8 cellular contexts compared by ENCODE assay signal in the genomic region with DNA sequence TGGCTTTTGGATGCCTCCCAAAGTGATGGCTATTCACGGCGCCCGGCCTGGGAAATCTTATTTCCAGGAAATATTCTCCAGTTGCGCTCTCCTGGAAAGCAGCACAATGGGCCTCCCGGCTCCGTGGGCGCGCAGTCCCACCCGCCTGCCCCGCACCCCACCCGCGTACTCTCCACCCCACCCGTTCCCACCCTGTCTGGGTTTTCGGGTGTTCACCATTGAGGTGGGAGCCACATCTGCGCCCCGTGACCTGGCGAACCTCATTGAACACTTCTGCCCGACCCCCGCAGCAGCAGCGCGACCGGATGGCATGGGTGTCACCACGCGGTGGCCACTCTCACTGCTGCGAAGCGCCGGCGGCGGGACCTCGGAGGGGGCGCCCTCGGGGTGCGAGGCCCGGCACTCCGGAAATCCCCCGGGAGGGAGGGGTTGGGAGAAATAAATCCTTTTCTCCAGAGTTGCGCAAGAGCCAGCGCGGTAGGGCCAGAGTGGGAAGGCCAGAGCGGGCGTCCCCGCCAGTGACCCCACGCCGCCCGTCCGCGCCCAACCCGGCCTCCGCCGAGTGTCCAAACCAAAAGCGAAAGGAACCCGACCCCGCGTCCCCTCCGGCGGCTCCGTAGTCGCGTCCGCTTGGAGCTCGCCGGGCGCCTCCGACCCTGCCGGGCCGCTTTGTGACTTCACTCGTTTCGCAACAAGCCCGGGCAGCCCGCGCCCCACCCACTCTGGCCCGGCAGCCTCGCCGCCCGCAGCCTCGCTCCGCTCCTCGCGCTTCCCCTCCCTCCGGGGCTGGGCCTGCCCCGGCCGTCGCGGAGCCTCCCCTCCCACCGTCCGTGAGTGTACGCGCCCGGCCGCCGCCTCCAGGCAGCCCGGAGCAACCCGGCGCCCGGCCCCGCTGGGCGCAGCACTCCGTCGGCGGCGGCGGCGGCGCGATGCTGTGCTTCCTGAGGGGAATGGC. TPM values are rescaled to one million over a fixed set of nuclear protein-coding genes. Genes with fewer than 3 reads are reported as not detected.
DNase-seq lines count a peak whose midpoint lies in the region; ATAC-seq and TF ChIP-seq lines count a peak whose summit lies in the region.

Gene DRAM1, plus strand, starts transcription at position 720 of the 955 bp plus-strand sequence. Its CDS starts 210 bp downstream, at position 930.

- H3K4me1 Mint-ChIP-seq in CD4-positive, alpha-beta T cell (ENCODE audit: low read depth): peaks cover 7% of the 10 kb centered on the region
- H3K4me1 Mint-ChIP-seq in activated T-cell treated with anti-CD3 and anti-CD28 coated beads, Interleukin-2, amount 50 U/mL, for 4 hours (ENCODE audit: low read depth): peaks cover 11% of the 10 kb centered on the region

- H3K27ac ChIP-seq in CD4-positive, alpha-beta T cell (ENCODE audit: low read depth, low read length): peak within 1 kb of the TSS; percentile 29
- H3K27ac ChIP-seq in OCI-LY1 (ENCODE audit: low read depth, low read length, poor library complexity, severe bottlenecking): no peak within 1 kb of the TSS
- peak within 1 kb of the TSS; percentile 93 to 96 for H3K27ac ChIP-seq in esophagus (ENCODE audit: low read depth in 2 of 2, low read length in 1 of 2)

- intact Hi-C loops in CD4-positive, alpha-beta T cell (cut with DNase I, micrococcal nuclease): loop anchor here in 1 of 2 experiments (5.0 to 10.0 kb wide), 2 partner anchors 188 to 245 kb away; partner anchors contain the start of genes NUP37, PARPBP and WASHC3

- peak within 1 kb of the TSS; percentile 68 for H3K4me3 ChIP-seq in OCI-LY1 (ENCODE audit: low read depth, low read length, poor library complexity, severe bottlenecking)
- H3K4me3 ChIP-seq in esophagus (ENCODE audit: low read depth in 1 of 2, low read length in 2 of 2): peak within 1 kb of the TSS; percentile 73 to 95
- H3K4me3 ChIP-seq in mucosa of stomach (ENCODE audit: low read length): peak within 1 kb of the TSS; percentile 75

- H3K27ac Mint-ChIP-seq in CD4-positive, alpha-beta T cell: peak within 1 kb of the TSS; percentile 72

- peak; percentile 79 for ATAC-seq in CD4-positive, alpha-beta T cell (ENCODE audit: poor library complexity)
- peak; percentile 70 for ATAC-seq in HG03378 (IDR thresholded peaks at IDR 0.05; ENCODE audit: unreplicated experiment)
- ATAC-seq in activated T-cell treated with anti-CD3 and anti-CD28 coated beads, Interleukin-2, amount 50 U/mL, for 4 hours: peak; percentile 89 to 93

- no peak within 1 kb of the TSS for H2AFZ ChIP-seq in OCI-LY1 (ENCODE audit: low read length)

- 0% methylated on average over 99 to 105 of the region's 105 CpGs for WGBS in esophagus, 2 donors

- H3K79me2 ChIP-seq in OCI-LY1 (ENCODE audit: insufficient read depth, low read length): no peaks in the 10 kb centered on the region

- CTCF ChIA-PET in CD4-positive, alpha-beta T cell (lab: Charles Lee): interaction anchor here (1.2 to 1.3 kb wide), 4 partner anchors 37 to 118 kb away, joined by 3 to 5 read pairs (median 4); no protein-coding TSS in a partner anchor

- H3K4me1 ChIP-seq in OCI-LY1 (ENCODE audit: insufficient read depth, low read length, severe bottlenecking) (peaks cover 10% of the 10 kb centered on the region), esophagus (ENCODE audit: control insufficient read depth in 2 of 2, insufficient read depth in 2 of 2, low read length in 1 of 2) (no peaks in the 10 kb centered on the region), mucosa of stomach (ENCODE audit: control insufficient read depth, insufficient read depth, low read length) (no peaks in the 10 kb centered on the region)

- no peaks in the 10 kb centered on the region for H3K9me3 ChIP-seq in CD4-positive, alpha-beta T cell (ENCODE audit: control insufficient read depth, low read length)
- H3K9me3 ChIP-seq in OCI-LY1 (ENCODE audit: low read length) (no peaks in the 10 kb centered on the region), esophagus (ENCODE audit: control insufficient read depth in 2 of 2, insufficient read depth in 1 of 2, low read depth in 1 of 2, low read length in 1 of 2) (no peaks in the 10 kb centered on the region), mucosa of stomach (ENCODE audit: control insufficient read depth, low read length) (no peaks in the 10 kb centered on the region)

- no peaks in the 10 kb centered on the region for H4K20me1 ChIP-seq in OCI-LY1 (ENCODE audit: insufficient read depth, low read length)

- H3K36me3 ChIP-seq in OCI-LY1 (ENCODE audit: insufficient read depth, low read length): no peaks in the 10 kb centered on the region
- H3K36me3 ChIP-seq in esophagus (ENCODE audit: control insufficient read depth in 2 of 2, insufficient read depth in 2 of 2, low read length in 1 of 2): no peaks in the 10 kb centered on the region
- no peaks in the 10 kb centered on the region for H3K36me3 ChIP-seq in mucosa of stomach (ENCODE audit: control insufficient read depth, insufficient read depth, low read length)

- H3K4me2 ChIP-seq in OCI-LY1 (ENCODE audit: low read length): peak within 1 kb of the TSS; percentile 71

- H3F3A ChIP-seq in OCI-LY1 (ENCODE audit: insufficient read depth, low read length): no peaks in the 10 kb centered on the region

- TF ChIP-seq POLR2A in GM19193 (IDR thresholded peaks at IDR 0.05; ENCODE audit: extremely low read depth, insufficient read depth, insufficient read length): peak; percentile 93

- POLR2A ChIA-PET in CD4-positive, alpha-beta T cell (lab: Charles Lee): interaction anchor here (0.9 to 1.7 kb wide), 2 partner anchors 12 to 47 kb away, joined by 3 to 7 read pairs; no protein-coding TSS in a partner anchor

- peak within 1 kb of the TSS; percentile 89 for H3K4me3 Mint-ChIP-seq in CD4-positive, alpha-beta T cell
- H3K4me3 Mint-ChIP-seq in activated T-cell treated with anti-CD3 and anti-CD28 coated beads, Interleukin-2, amount 50 U/mL, for 4 hours: peak within 1 kb of the TSS; percentile 87

- H3K27me3 Mint-ChIP-seq in CD4-positive, alpha-beta T cell: no peaks in the 10 kb centered on the region
- no peaks in the 10 kb centered on the region for H3K27me3 Mint-ChIP-seq in activated T-cell treated with anti-CD3 and anti-CD28 coated beads, Interleukin-2, amount 50 U/mL, for 4 hours (ENCODE audit: low read depth)

- TF ChIP-seq CTCF in CD4-positive, alpha-beta T cell (IDR thresholded peaks at IDR 0.05): no peak
- peak; percentile 19; the same call in 1 of the 2 replicates for TF ChIP-seq CTCF in OCI-LY1 (IDR thresholded peaks at IDR 0.05; ENCODE audit: low read length)

- no peaks in the 10 kb centered on the region for H3K27me3 ChIP-seq in CD4-positive, alpha-beta T cell (ENCODE audit: control insufficient read depth, insufficient read depth, low read length)
- H3K27me3 ChIP-seq in OCI-LY1 (ENCODE audit: insufficient read depth, low read length): 0 out of 2 replicates have a peak, but pooled peaks cover 5% of the 10 kb centered on the region
- H3K27me3 ChIP-seq in esophagus (ENCODE audit: control insufficient read depth in 1 of 2, insufficient read depth in 2 of 2, low read length in 2 of 2): no peaks in the 10 kb centered on the region
- no peaks in the 10 kb centered on the region for H3K27me3 ChIP-seq in mucosa of stomach (ENCODE audit: control insufficient read depth, insufficient read depth, low read length)

- no peaks in the 10 kb centered on the region for H3K9me2 ChIP-seq in OCI-LY1 (ENCODE audit: low read depth, low read length)

- H3K36me3 Mint-ChIP-seq in CD4-positive, alpha-beta T cell (ENCODE audit: low read depth): no peaks in the 10 kb centered on the region
- H3K36me3 Mint-ChIP-seq in activated T-cell treated with anti-CD3 and anti-CD28 coated beads, Interleukin-2, amount 50 U/mL, for 4 hours (ENCODE audit: insufficient read depth): no peaks in the 10 kb centered on the region

- DNase-seq in CD4-positive, alpha-beta T cell: peak; percentile 41 to 69 (median 54)
- peak; percentile 61 for DNase-seq in activated T-cell treated with anti-CD3 and anti-CD28 coated beads, Interleukin-2, amount 50 U/mL, for 4 hours
- DNase-seq in stimulated activated CD8-positive, alpha-beta memory T cell treated with anti-CD3 and anti-CD28 coated beads, Interleukin-4, amount 100 ng/mL, for 48 hours: peak; percentile 82

- H3K9me3 Mint-ChIP-seq in CD4-positive, alpha-beta T cell: no peaks in the 10 kb centered on the region
- no peaks in the 10 kb centered on the region for H3K9me3 Mint-ChIP-seq in activated T-cell treated with anti-CD3 and anti-CD28 coated beads, Interleukin-2, amount 50 U/mL, for 4 hours

- H3K9ac ChIP-seq in OCI-LY1 (ENCODE audit: low read length) (peak within 1 kb of the TSS; percentile 54), mucosa of stomach (ENCODE audit: low read length) (peak within 1 kb of the TSS; percentile 92)

RNA-seq across cellular contexts. Expression of gene DRAM1, which starts in this region (rescaled TPM):
- total RNA-seq in CD4-positive, alpha-beta T cell: 1 to 10 TPM; 1.3 to 1.6 TPM
- total RNA-seq in activated T-cell treated with anti-CD3 and anti-CD28 coated beads, Interleukin-2, amount 50 U/mL, for 4 hours: 1 to 10 TPM; 1.7 to 3.4 (median 3.1) TPM
- 1 to 10 TPM; 2.8 TPM for polyA plus RNA-seq in esophagus
